ENCODE assay signal across 14 cellular contexts in the genomic region with DNA sequence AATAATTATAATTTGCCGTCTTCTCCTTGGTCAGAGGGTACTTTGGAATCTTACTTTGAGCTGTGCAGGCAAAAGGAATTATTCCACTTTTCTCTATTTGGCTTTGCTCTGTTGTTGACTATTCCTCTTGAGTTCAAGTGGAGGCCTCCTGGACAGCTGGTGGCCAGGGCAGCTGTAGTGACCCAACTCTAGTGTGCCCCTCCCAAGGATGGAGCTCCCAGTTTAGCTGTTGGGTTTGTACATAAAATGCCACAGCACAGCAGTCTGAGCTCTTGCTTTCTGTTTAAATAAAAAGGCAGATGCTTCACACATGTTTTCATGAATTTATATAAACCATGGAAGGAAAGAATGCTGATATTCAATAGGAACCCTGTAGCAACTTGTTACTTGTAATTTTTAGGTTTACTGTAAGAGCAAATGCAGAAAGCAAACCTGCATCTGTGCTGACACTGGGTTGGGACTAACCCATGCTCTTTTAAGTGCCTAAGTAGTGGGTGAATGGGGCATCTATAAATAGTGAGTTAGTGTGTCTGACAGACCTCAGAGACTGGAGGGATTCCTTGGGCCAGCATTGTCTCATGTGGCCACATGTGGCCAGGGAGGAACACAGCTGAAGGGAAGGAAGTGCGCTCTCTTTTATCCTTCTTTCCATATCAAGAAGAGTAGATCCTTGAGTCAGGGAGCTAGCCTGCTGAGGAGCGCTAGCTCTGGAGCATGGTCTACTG.
DNase-seq lines count a peak whose midpoint lies in the region; ATAC-seq and TF ChIP-seq lines count a peak whose summit lies in the region.
"Had no signal": no experiment of that assay in that cellular context is flagged by ENCODE, and none has a peak within 500 bp of the region (broad histone marks: within the 10 kb centered on the region; RNA-seq: fewer than 3 reads in every experiment).

No MANE protein-coding gene starts in this region.

- no peaks in the 10 kb centered on the region for H3K27me3 ChIP-seq in adipocyte (replicated peaks; ENCODE audit: control insufficient read depth, insufficient read depth, low read length)
- H3K27me3 ChIP-seq in left ventricle myocardium inferior (ENCODE audit: low read depth), result no peaks in the 10 kb centered on the region
- H3K27me3 ChIP-seq in skeletal muscle tissue (ENCODE audit: control insufficient read depth in 3 of 3, insufficient read depth in 3 of 3, low read length in 3 of 3), result no peaks in the 10 kb centered on the region
- no peaks in the 10 kb centered on the region for H3K27me3 ChIP-seq in neuronal stem cell (ENCODE audit: control insufficient read depth in 3 of 3, insufficient read depth in 3 of 3, low read depth in 1 of 3, low read length in 3 of 3)
- H3K27me3 ChIP-seq: Peyer's patch had no signal

- no peak overlapping the region for H2AFZ ChIP-seq in neuronal stem cell (ENCODE audit: low read length)

- H3K9ac ChIP-seq in adipocyte (ENCODE audit: low read length) (no peak overlapping the region), skeletal muscle tissue (ENCODE audit: low read depth in 1 of 3, low read length in 3 of 3) (peak overlapping the region in 1 of 3 donors; percentile 17), neuronal stem cell (ENCODE audit: low read depth, low read length, poor library complexity) (no peak overlapping the region)

- no peak overlapping the region for H2BK5ac ChIP-seq in neuronal stem cell (ENCODE audit: low read length)

- no peak overlapping the region for H2AK5ac ChIP-seq in neuronal stem cell (ENCODE audit: low read depth, low read length)

- H3K4me3 ChIP-seq in adipocyte (ENCODE audit: low read length) (no peak overlapping the region), left ventricle myocardium inferior (no peak overlapping the region), skeletal muscle tissue (ENCODE audit: low read length in 3 of 3) (peak overlapping the region in 2 of 3 donors; percentile 8 to 12), neuronal stem cell (ENCODE audit: low read length in 2 of 2) (no peak overlapping the region)
- H3K4me3 ChIP-seq: Peyer's patch had no signal

- TF ChIP-seq CTCF in left ventricle myocardium inferior (IDR thresholded peaks at IDR 0.05; ENCODE audit: borderline replicate concordance), result no peak

- H2BK12ac ChIP-seq in neuronal stem cell (ENCODE audit: low read length), result no peak overlapping the region

- H3K18ac ChIP-seq in neuronal stem cell (ENCODE audit: low read length), result no peak overlapping the region

- H3K27ac ChIP-seq in left ventricle myocardium inferior (replicated peaks) (peak overlapping the region; percentile 87), skeletal muscle tissue (ENCODE audit: low read depth, low read length) (peak overlapping the region; percentile 77), neuronal stem cell (replicated peaks; ENCODE audit: low read length) (no peak overlapping the region)
- H3K27ac ChIP-seq: Peyer's patch had no signal

- H3K4me1 ChIP-seq in adipocyte (ENCODE audit: control insufficient read depth, insufficient read depth, low read length) (peaks cover 39% of the 10 kb centered on the region), left ventricle myocardium inferior (peaks cover 87% of the 10 kb centered on the region), skeletal muscle tissue (ENCODE audit: control insufficient read depth in 3 of 3, insufficient read depth in 3 of 3, low read length in 3 of 3) (peaks cover 12 to 27% (median 18%) of the 10 kb centered on the region in 3 donors), neuronal stem cell (ENCODE audit: control insufficient read depth in 2 of 2, insufficient read depth in 1 of 2, low read depth in 1 of 2, low read length in 2 of 2) (peaks cover 0 to 10% of the 10 kb centered on the region in 2 donors)
- H3K4me1 ChIP-seq: Peyer's patch had no signal

- no peak overlapping the region for H3K4me2 ChIP-seq in neuronal stem cell (ENCODE audit: insufficient read depth, low read length, poor library complexity, severe bottlenecking)

- no peak overlapping the region for H3K14ac ChIP-seq in neuronal stem cell (ENCODE audit: low read length)

- no peak overlapping the region for H2BK15ac ChIP-seq in neuronal stem cell (ENCODE audit: low read length)

- DNase-seq in DMS53 (lab: John Stamatoyannopoulos, UW), result peak; percentile 96
- DNase-seq in adipocyte (ENCODE audit: low read depth), result peak; percentile 80
- no peak for DNase-seq in left ventricle myocardium inferior
- DNase-seq in iPS-NIHi11 (ENCODE audit: low spot score), result no peak
- DNase-seq in neuronal stem cell (ENCODE audit: low spot score), result no peak
- no peak for DNase-seq in KG1 (lab: John Stamatoyannopoulos, UW)
- DNase-seq: activated naive CD4-positive, alpha-beta T cell treated with Interleukin-2 at 50 U/mL for 16 hours; AML-193; GDM1; NCI-H1092; Peyer's patch; stimulated activated naive CD8-positive, alpha-beta T cell treated with anti-CD3 and anti-CD28 coated beads, Interleukin-15, Interleukin-2, amounts not matched to agents 100 U/mL and 50 U/mL, for 24 hours had no signal

- no peak overlapping the region for H2BK120ac ChIP-seq in neuronal stem cell (ENCODE audit: low read depth, low read length)

- intact Hi-C loops in left ventricle myocardium inferior (cut with micrococcal nuclease), result no loop called here

- no peak overlapping the region for H4K8ac ChIP-seq in neuronal stem cell (ENCODE audit: low read depth, low read length)

- H3K4ac ChIP-seq in neuronal stem cell (ENCODE audit: low read length), result no peak overlapping the region

- H3K9me3 ChIP-seq in adipocyte (ENCODE audit: control insufficient read depth, low read length) (no peaks in the 10 kb centered on the region), left ventricle myocardium inferior (replicated peaks) (no peaks in the 10 kb centered on the region), skeletal muscle tissue (ENCODE audit: control insufficient read depth in 3 of 3, low read length in 3 of 3) (no peaks in the 10 kb centered on the region), neuronal stem cell (replicated peaks in 1 of 2; ENCODE audit: control insufficient read depth in 2 of 2, insufficient read depth in 1 of 2, low read depth in 1 of 2, low read length in 2 of 2) (no peaks in the 10 kb centered on the region)
- H3K9me3 ChIP-seq: Peyer's patch had no signal

- H3K23ac ChIP-seq in neuronal stem cell (ENCODE audit: low read depth, low read length, poor library complexity), result no peak overlapping the region

- whole genome bisulfite sequencing in neuronal stem cell (ENCODE audit: extremely low coverage in 2 of 2, insufficient read length in 2 of 2, insufficient replicate concordance in 1 of 2), 2 donors, result no CpG with 5 or more reads among the region's 3 CpGs

- H3K36me3 ChIP-seq in adipocyte (ENCODE audit: control insufficient read depth, insufficient read depth, low read length, severe bottlenecking) (no peaks in the 10 kb centered on the region), left ventricle myocardium inferior (no peaks in the 10 kb centered on the region), skeletal muscle tissue (ENCODE audit: control insufficient read depth in 3 of 3, insufficient read depth in 3 of 3, low read length in 3 of 3) (no peaks in the 10 kb centered on the region), neuronal stem cell (replicated peaks in 1 of 2; ENCODE audit: control insufficient read depth in 2 of 2, insufficient read depth in 2 of 2, low read length in 2 of 2) (peaks cover 0 to 3% of the 10 kb centered on the region in 2 donors)
- H3K36me3 ChIP-seq: Peyer's patch had no signal

- ATAC-seq in GM19452 (IDR thresholded peaks at IDR 0.05; ENCODE audit: unreplicated experiment), result no peak

- H4K91ac ChIP-seq in neuronal stem cell (ENCODE audit: low read depth, low read length, poor library complexity), result no peak overlapping the region

- no peaks in the 10 kb centered on the region for H3K79me1 ChIP-seq in neuronal stem cell (ENCODE audit: low read depth, low read length)

Comparison
In these comparisons a context has a peak if more than half of its experiments do, and no peak if none do; other contexts are left out.
1. DNase-seq: peak in DMS53 (single experiment) and adipocyte (single experiment); none in left ventricle myocardium inferior (single experiment), iPS-NIHi11 (single experiment), neuronal stem cell (single experiment) and KG1 (single experiment).
2. H3K4me3 ChIP-seq: peak in skeletal muscle tissue (2 of 3); none in adipocyte (single experiment), left ventricle myocardium inferior (single experiment) and neuronal stem cell (0 of 2).